8 cellular contexts compared by ENCODE assay signal in genomic region chr13:27131202-27131623, GRCh38. TPM values are rescaled to one million over a fixed set of nuclear protein-coding genes. Genes with fewer than 3 reads are reported as not detected.
DNase-seq lines count a peak whose midpoint lies in the region; ATAC-seq, FAIRE-seq and TF ChIP-seq lines count a peak whose summit lies in the region.
"Had no signal": no experiment of that assay in that cellular context is flagged by ENCODE, and none has a peak within 500 bp of the region (broad histone marks: within the 10 kb centered on the region; RNA-seq: fewer than 3 reads in every experiment).

No MANE protein-coding gene starts in this region.

- peak; percentile 74 for DNase-seq in activated CD4-positive, alpha-beta T cell treated with anti-CD3 and anti-CD28 coated beads for 4 hours
- DNase-seq in H1 (ENCODE audit: low read depth in 1 of 2, low spot score in 2 of 2) (no peak), UCSD-AML1 (lab: John Stamatoyannopoulos, UW; ENCODE audit: unreplicated experiment) (no peak), iPS-NIHi7 (ENCODE audit: extremely low spot score) (no peak)
- DNase-seq in stimulated activated CD4-positive, alpha-beta T cell treated with anti-CD3 and anti-CD28 coated beads, Interleukin-15, amount 100 ng/mL, for 48 hours (ENCODE audit: low read depth in 2 of 2) = peak; percentile 63 to 75

- H3K9ac ChIP-seq in H1 (replicated peaks in 1 of 4; ENCODE audit: extremely low read depth in 1 of 4, low read depth in 3 of 4, low read length in 3 of 4) = no peak overlapping the region

- H4K5ac ChIP-seq in H1 (ENCODE audit: insufficient read length, low read depth, low read length) = no peak overlapping the region

- peaks cover 2 to 12% (median 6%) of the 10 kb centered on the region in 4 experiments; a peak in 6 of 7 replicates for H3K4me1 ChIP-seq in H1 (replicated peaks in 1 of 4; ENCODE audit: control insufficient read depth in 3 of 4, insufficient read depth in 4 of 4, low read length in 3 of 4)

- H2AK5ac ChIP-seq in H1 (ENCODE audit: low read depth, low read length) = no peak overlapping the region

- 70% methylated on average over 4 of the region's 4 CpGs; no CpG with 5 or more reads in 1 of the 2 experiments for WGBS in H1 (ENCODE audit: extremely low coverage in 1 of 2, insufficient coverage in 1 of 2, insufficient read length in 1 of 2, insufficient replicate concordance in 2 of 2, low coverage in 1 of 2, low lambda C conversion rate in 2 of 2, missing lambda C conversion rate in 1 of 2), 2 experiments

- TF ChIP-seq EP300 in H1 (IDR thresholded peaks at IDR 0.05; ENCODE audit: borderline replicate concordance in 1 of 2, low read depth in 2 of 2, low read length in 2 of 2) = no peak

- H3K4me2 ChIP-seq in H1 (ENCODE audit: insufficient read depth in 1 of 2, low read depth in 2 of 2, low read length in 2 of 2) = peak overlapping the region in 1 of 2 experiments; percentile 33; a peak in 3 of 4 replicates

- no peak overlapping the region for H3K4ac ChIP-seq in H1 (replicated peaks; ENCODE audit: insufficient read length, low read depth, low read length)

- H2BK120ac ChIP-seq in H1 (replicated peaks; ENCODE audit: low read depth, low read length) = no peak overlapping the region

- H3K36me3 ChIP-seq in H1 (ENCODE audit: control insufficient read depth in 2 of 4, insufficient read depth in 4 of 4, low read length in 3 of 4) = no peaks in the 10 kb centered on the region; a peak in 1 of 8 replicates
- H3K36me3 ChIP-seq: cardiac muscle cell had no signal

- CTCF ChIA-PET in H1 (lab: Charles Lee; ENCODE audit: partially characterized antibody) = interaction anchor here (1.1 to 2.0 kb wide), 2 partner anchors 8 to 141 kb away, joined by 4 to 6 read pairs; no protein-coding TSS in a partner anchor

- H2AFZ ChIP-seq in H1 (ENCODE audit: low read length) = no peak overlapping the region

- H2BK5ac ChIP-seq in H1 (ENCODE audit: low read depth, low read length) = no peak overlapping the region

- POLR2A ChIA-PET in H1 (lab: Charles Lee; ENCODE audit: partially characterized antibody) = interaction anchor here (0.9 to 1.4 kb wide), 2 partner anchors 18 to 122 kb away, joined by 3 read pairs; no protein-coding TSS in a partner anchor

- no peak overlapping the region for H3K14ac ChIP-seq in H1 (ENCODE audit: insufficient read length)

- H3K79me1 ChIP-seq in H1 (ENCODE audit: low read depth, low read length) = peaks cover 3% of the 10 kb centered on the region

- H2BK15ac ChIP-seq in H1 (ENCODE audit: low read length) = no peak overlapping the region

- H3K23me2 ChIP-seq in H1 (ENCODE audit: low read depth, low read length) = no peaks in the 10 kb centered on the region

- FAIRE-seq in H1 (lab: Jason Lieb, UNC) = no peak

- no peaks in the 10 kb centered on the region for H3K9me3 ChIP-seq in H1 (ENCODE audit: insufficient read depth in 2 of 2, low read depth in 1 of 2, low read length in 1 of 2)

- no peak for TF ChIP-seq CTCF in H1 (IDR thresholded peaks at IDR 0.05; ENCODE audit: control extremely low read depth in 1 of 3, insufficient read depth in 1 of 3, low read depth in 1 of 3, low read length in 3 of 3)

- H3K79me2 ChIP-seq in H1 (ENCODE audit: control insufficient read depth in 1 of 2, insufficient read depth in 2 of 2, low read length in 2 of 2) = peaks cover 24 to 99% of the 10 kb centered on the region in 2 experiments

- no peak overlapping the region for H2BK12ac ChIP-seq in H1 (ENCODE audit: low read depth, low read length)

- peak; percentile 73 for ATAC-seq in GM19438 (IDR thresholded peaks at IDR 0.05; ENCODE audit: low read depth, unreplicated experiment)
- ATAC-seq in HG03280 (IDR thresholded peaks at IDR 0.05; ENCODE audit: unreplicated experiment) = peak; percentile 86

- TF ChIP-seq POLR2A in H1 (IDR thresholded peaks at IDR 0.05; ENCODE audit: control extremely low read depth in 1 of 2, low read depth in 2 of 2, low read length in 2 of 2) = no peak

- H3K23ac ChIP-seq in H1 (ENCODE audit: insufficient read length) = no peak overlapping the region

- no peak overlapping the region for H3K4me3 ChIP-seq in H1 (ENCODE audit: extremely low read depth in 1 of 4, insufficient read depth in 2 of 4, low read depth in 3 of 4, low read length in 4 of 4)
- H3K4me3 ChIP-seq: cardiac muscle cell had no signal

- no peak overlapping the region for H3K56ac ChIP-seq in H1 (replicated peaks; ENCODE audit: insufficient read length, low read depth, low read length)

- H3K27me3 ChIP-seq in H1 (replicated peaks in 1 of 4; ENCODE audit: control insufficient read depth in 3 of 4, extremely low read depth in 1 of 4, insufficient read depth in 3 of 4, low read length in 3 of 4) = no peaks in the 10 kb centered on the region
- H3K27me3 ChIP-seq: cardiac muscle cell had no signal

- H4K20me1 ChIP-seq in H1 (replicated peaks in 1 of 2; ENCODE audit: control insufficient read depth in 1 of 2, insufficient read depth in 2 of 2, low read length in 2 of 2) = no peaks in the 10 kb centered on the region

- TF ChIP-seq RAD21 in H1 (IDR thresholded peaks at IDR 0.05 in 1 of 2, conservative IDR thresholded peaks at IDR 0.05 in 1 of 2; ENCODE audit: low read depth in 2 of 2, low read length in 2 of 2) = no peak

- no peak overlapping the region for H4K8ac ChIP-seq in H1 (ENCODE audit: extremely low read depth, insufficient read depth, low read length)

- no peak overlapping the region for H4K91ac ChIP-seq in H1 (replicated peaks; ENCODE audit: insufficient read length, low read length)

- no peak overlapping the region for H3K27ac ChIP-seq in H1 (ENCODE audit: low read depth, low read length)
- H3K27ac ChIP-seq: cardiac muscle cell had no signal

- no peak overlapping the region for H2BK20ac ChIP-seq in H1 (ENCODE audit: low read length)

- no peak overlapping the region for H3K18ac ChIP-seq in H1 (ENCODE audit: extremely low read depth, low read length)

TF ChIP-seq in H1, 55 proteins besides CTCF, POLR2A, EP300 and RAD21:
- TF ChIP-seq JUND (IDR thresholded peaks at IDR 0.05; ENCODE audit: low read length) = peak; percentile 26; the same call in 1 of the 2 replicates
- TF ChIP-seq HDAC6 (IDR thresholded peaks at IDR 0.05; ENCODE audit: low read depth, low read length) = no peak
- TF ChIP-seq USF2 (IDR thresholded peaks at IDR 0.05; ENCODE audit: low read length) = no peak
- TF ChIP-seq MAX (IDR thresholded peaks at IDR 0.05) = peak; percentile 33; the same call in 1 of the 2 replicates

RNA-seq across cellular contexts. Expression of gene USP12, which starts 40.4 kb away (rescaled TPM):
- 27.6 and 30.0 TPM in 2 replicates for total RNA-seq in H1 (2021; fragmentation: NEBNext Ultra II Directional; extraction: Animal tissue kit (Norgen Biotek cat#: 25700))
- polyA plus RNA-seq in H1 (2011; rRNA removed) = 2.8 and 4.0 TPM in 2 replicates
- polyA plus RNA-seq in H1 (2011; cell fraction: cytosol; rRNA removed) = 6.8 TPM
- polyA plus RNA-seq in H1 (2011; cell fraction: nucleus; rRNA removed) = 2.8 TPM
- polyA plus RNA-seq in H1 (2012, experiment 1 of 2) = 8.6 to 19.1 TPM (median 10.3 TPM) in 4 replicates
- polyA plus RNA-seq in H1 (2012, experiment 2 of 2) = 0.83 TPM
- 19.5 TPM for polyA plus RNA-seq in H1 (2013, experiment 1 of 2)
- 19.4 TPM for polyA plus RNA-seq in H1 (2013, experiment 2 of 2)
- 9.0 and 14.8 TPM in 2 replicates for polyA minus RNA-seq in H1 (2011; rRNA and poly(A)+ RNA removed)
- 8.9 TPM for polyA minus RNA-seq in H1 (2011; cell fraction: cytosol; rRNA and poly(A)+ RNA removed)
- polyA minus RNA-seq in H1 (2011; cell fraction: nucleus; rRNA and poly(A)+ RNA removed) = 33.1 TPM

Comparison
In these comparisons a context has a peak if more than half of its experiments do, and no peak if none do; other contexts are left out.
1. DNase-seq: peak in activated CD4-positive, alpha-beta T cell treated with anti-CD3 and anti-CD28 coated beads for 4 hours (2 of 2) and stimulated activated CD4-positive, alpha-beta T cell treated with anti-CD3 and anti-CD28 coated beads, Interleukin-15, amount 100 ng/mL, for 48 hours (2 of 2); none in H1 (0 of 2), UCSD-AML1 (single experiment) and iPS-NIHi7 (single experiment).